Comparison of ENCODE assay signal across 1 cellular context in the genomic region with DNA sequence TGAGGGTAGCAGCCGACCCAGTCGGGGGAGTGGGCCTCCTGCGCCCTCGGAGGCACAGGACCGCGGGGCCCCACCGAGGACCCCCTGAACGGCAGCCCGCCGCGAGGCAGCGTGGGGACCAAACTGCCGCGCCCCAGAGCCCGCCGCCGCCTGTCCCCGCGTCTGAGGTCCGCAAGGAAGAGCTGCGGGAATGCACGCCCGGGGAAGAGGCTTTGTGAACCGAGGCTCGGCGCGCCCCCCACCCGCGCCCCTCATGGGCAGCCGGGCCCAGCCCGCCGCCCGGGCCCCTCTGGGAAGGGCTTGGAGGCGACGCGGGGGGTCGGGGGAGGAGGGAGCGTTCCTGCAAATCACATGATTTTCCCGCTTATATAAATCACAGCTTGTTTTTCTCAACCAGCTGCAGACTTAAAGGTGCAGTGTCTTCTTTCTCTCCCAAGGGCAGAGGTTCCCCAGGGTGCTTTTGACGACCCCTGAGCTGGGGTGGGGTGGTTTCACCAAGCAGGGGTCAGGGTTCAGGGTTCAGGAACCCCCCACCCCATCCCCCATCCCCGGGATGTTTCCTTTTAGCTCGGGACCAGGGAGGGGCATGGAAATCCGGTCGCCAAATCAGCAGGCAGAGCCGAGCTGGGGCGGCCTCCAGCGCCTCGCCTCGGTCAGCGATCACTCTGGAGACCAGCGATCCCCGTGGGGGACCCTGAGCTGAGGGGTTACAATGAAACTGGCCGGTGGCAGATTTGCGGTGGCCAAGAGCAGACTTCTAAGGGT.
TF ChIP-seq lines count a peak whose summit lies in the region.

No MANE protein-coding gene starts in this region.

TF ChIP-seq in K562, 482 proteins besides CTCF, POLR2A, EP300 and RAD21:
- no peak for TF ChIP-seq MCM3 (IDR thresholded peaks at IDR 0.05)
- TF ChIP-seq TAF9B (IDR thresholded peaks at IDR 0.05; ENCODE audit: partially characterized antibody) = no peak
- TF ChIP-seq CBFA2T3 (IDR thresholded peaks at IDR 0.05) = no peak
- no peak for TF ChIP-seq NUFIP1 (IDR thresholded peaks at IDR 0.05; ENCODE audit: partially characterized antibody)
- no peak for TF ChIP-seq DACH1 (IDR thresholded peaks at IDR 0.05; ENCODE audit: partially characterized antibody)
- TF ChIP-seq, protein P1, sequence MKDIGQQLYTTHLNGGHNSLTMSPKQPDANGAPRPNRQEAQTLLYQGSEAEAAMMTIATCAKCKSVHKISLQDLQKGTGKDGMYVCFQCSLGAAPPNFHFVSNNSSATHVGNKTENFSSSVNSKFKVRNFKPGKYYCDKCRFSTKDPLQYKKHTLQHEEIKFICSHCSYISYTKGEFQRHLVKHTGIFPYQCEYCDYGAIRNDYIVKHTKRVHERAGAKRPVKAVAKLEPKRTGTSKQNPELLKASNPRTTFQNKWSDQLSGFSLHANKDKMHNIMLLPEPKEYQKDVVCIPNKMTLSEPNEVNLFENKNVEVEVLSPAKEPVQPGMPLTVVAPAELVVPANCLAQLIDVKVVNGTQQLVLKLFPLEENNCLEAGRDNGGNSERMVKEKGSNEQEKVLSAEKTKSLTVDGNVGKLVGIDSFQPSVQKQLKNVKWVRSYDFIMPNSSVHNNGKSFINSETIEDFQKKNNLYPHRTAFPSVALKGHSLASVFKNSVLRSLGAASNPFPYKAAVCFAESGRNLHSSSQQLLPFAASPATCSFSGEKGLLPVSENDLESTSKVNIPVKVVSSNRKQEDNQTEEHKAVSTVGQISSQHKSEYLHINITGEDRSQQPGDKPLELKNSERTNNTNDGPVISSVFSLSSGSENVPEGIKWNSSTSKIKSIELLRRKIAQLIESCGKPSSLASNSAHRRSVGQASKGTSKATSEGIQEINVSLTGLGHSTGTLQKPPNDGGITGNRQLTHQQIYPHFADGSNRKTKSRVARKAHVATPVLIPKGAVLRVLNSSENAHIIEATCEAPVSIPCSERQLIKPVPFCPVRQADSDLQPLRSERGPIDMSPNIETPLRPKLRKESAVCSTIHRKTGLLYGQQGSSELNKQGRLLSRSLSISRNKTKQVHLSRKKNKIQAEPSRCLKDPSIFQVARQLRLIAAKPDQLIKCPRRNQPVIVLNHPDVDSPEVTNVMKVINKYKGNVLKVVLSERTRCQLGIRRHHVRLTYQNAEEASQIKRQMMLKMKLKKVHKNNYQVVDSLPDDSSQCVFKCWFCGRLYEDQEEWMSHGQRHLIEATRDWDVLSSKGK (CRISPR knock-in tag; IDR thresholded peaks at IDR 0.05) = no peak
- TF ChIP-seq, protein P2, sequence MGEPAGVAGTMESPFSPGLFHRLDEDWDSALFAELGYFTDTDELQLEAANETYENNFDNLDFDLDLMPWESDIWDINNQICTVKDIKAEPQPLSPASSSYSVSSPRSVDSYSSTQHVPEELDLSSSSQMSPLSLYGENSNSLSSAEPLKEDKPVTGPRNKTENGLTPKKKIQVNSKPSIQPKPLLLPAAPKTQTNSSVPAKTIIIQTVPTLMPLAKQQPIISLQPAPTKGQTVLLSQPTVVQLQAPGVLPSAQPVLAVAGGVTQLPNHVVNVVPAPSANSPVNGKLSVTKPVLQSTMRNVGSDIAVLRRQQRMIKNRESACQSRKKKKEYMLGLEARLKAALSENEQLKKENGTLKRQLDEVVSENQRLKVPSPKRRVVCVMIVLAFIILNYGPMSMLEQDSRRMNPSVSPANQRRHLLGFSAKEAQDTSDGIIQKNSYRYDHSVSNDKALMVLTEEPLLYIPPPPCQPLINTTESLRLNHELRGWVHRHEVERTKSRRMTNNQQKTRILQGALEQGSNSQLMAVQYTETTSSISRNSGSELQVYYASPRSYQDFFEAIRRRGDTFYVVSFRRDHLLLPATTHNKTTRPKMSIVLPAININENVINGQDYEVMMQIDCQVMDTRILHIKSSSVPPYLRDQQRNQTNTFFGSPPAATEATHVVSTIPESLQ (CRISPR knock-in tag; IDR thresholded peaks at IDR 0.05) = no peak
- no peak for TF ChIP-seq HMG20B (CRISPR knock-in tag; IDR thresholded peaks at IDR 0.05)
- TF ChIP-seq NFE2 (IDR thresholded peaks at IDR 0.05; ENCODE audit: low read depth) = no peak
- no peak for TF ChIP-seq ZNF77 (CRISPR knock-in tag; IDR thresholded peaks at IDR 0.05)
TF ChIP-seq in K562: peak in this region for 0.
